1 cellular context compared by ENCODE assay signal in genomic region chrX:46722742-46723568, GRCh38.
TF ChIP-seq lines count a peak whose summit lies in the region.

No MANE protein-coding gene starts in this region.

TF ChIP-seq in IMR-90, 13 proteins besides CTCF, POLR2A, EP300 and RAD21:
- no peak for TF ChIP-seq SMC3 (IDR thresholded peaks at IDR 0.05; ENCODE audit: low read depth, low read length)
- TF ChIP-seq BHLHE40 (IDR thresholded peaks at IDR 0.05; ENCODE audit: low read depth, low read length): no peak
- no peak for TF ChIP-seq RFX5 (IDR thresholded peaks at IDR 0.05; ENCODE audit: low read depth, low read length)
- TF ChIP-seq MAFK (IDR thresholded peaks at IDR 0.05; ENCODE audit: low read depth, low read length): peak; percentile 39; the same call in 1 of the 2 replicates
- TF ChIP-seq CEBPB (IDR thresholded peaks at IDR 0.05; ENCODE audit: low read depth, low read length): no peak
